Comparison of ENCODE assay signal across 26 cellular contexts in the genomic region with DNA sequence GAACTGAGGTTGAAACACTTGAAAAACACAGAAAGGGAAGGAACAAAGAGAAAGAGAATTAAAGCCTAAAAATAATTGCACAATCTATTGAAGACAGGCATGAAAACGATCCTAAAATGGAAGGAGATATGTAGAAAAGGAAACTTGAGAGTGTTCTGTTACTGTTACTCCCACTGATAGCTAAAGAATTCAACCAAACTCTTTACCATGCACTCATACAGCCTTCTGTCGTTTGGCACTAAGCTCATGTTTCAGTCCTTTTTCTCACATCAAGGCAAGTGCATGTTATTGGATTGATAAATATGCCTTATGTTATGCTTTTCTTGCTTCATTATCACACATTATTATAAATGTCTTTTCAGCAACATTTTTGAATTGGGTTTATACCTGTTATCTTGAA.
"Had no signal": no experiment of that assay in that cellular context is flagged by ENCODE, and none has a peak within 500 bp of the region (broad histone marks: within the 10 kb centered on the region; RNA-seq: fewer than 3 reads in every experiment).

No MANE protein-coding gene starts in this region.

- H3K36me3 Mint-ChIP-seq: memory B cell; naive thymus-derived CD4-positive, alpha-beta T cell; natural killer cell treated with Interleukin-12 subunit alpha and Interleukin-12 subunit beta and Interleukin-15 and Interleukin-18, amount 100 ng/mL, for 72 hours; stimulated activated naive B cell treated with anti-CD40 and anti-IgM and Interleukin-4, amounts not matched to agents 10 μg/mL and 1 μg/mL and 100 μg/mL, for 72 hours had no signal

- FAIRE-seq: keratinocyte, urothelium cell line had no signal

- H3K36me3 ChIP-seq: left ventricle myocardium inferior, ovary, right atrium auricular region, right lobe of liver, suprapubic skin, thoracic aorta, tibial artery, upper lobe of right lung had no signal

- H3K4me2 ChIP-seq: hepatocyte had no signal

- H3K4me1 Mint-ChIP-seq: memory B cell; naive thymus-derived CD4-positive, alpha-beta T cell; stimulated activated naive B cell treated with anti-CD40 and anti-IgM and Interleukin-4, amounts not matched to agents 10 μg/mL and 1 μg/mL and 100 μg/mL, for 72 hours had no signal

- H3K9me3 ChIP-seq: left ventricle myocardium inferior, mucosa of descending colon, ovary, right atrium auricular region, right lobe of liver, suprapubic skin, thoracic aorta, tibial artery, upper lobe of right lung had no signal

- H3K27ac ChIP-seq: hepatocyte, left ventricle myocardium inferior, ovary, right atrium auricular region, right lobe of liver, skin epidermis, suprapubic skin, thoracic aorta, tibial artery, upper lobe of right lung had no signal

- ATAC-seq: left cardiac atrium; mucosa of descending colon; naive thymus-derived CD4-positive, alpha-beta T cell; natural killer cell treated with Interleukin-12 subunit alpha and Interleukin-12 subunit beta and Interleukin-15 and Interleukin-18, amount 100 ng/mL, for 72 hours; right lobe of liver; stimulated activated naive B cell treated with anti-CD40 and anti-IgM and Interleukin-4, amounts not matched to agents 10 μg/mL and 1 μg/mL and 100 μg/mL, for 72 hours; upper lobe of right lung had no signal

- H2AFZ ChIP-seq: hepatocyte had no signal

- H3K27ac Mint-ChIP-seq: memory B cell; naive thymus-derived CD4-positive, alpha-beta T cell; natural killer cell treated with Interleukin-12 subunit alpha and Interleukin-12 subunit beta and Interleukin-15 and Interleukin-18, amount 100 ng/mL, for 72 hours; progenitor cell of endocrine pancreas; stimulated activated naive B cell treated with anti-CD40 and anti-IgM and Interleukin-4, amounts not matched to agents 10 μg/mL and 1 μg/mL and 100 μg/mL, for 72 hours; stimulated activated naive CD8-positive, alpha-beta T cell treated with anti-CD3 and anti-CD28 coated beads, Interleukin-15, Interleukin-2, amounts not matched to agents 100 ng/mL and 50 ng/mL, for 24 hours had no signal

- H3K27me3 Mint-ChIP-seq: memory B cell; naive thymus-derived CD4-positive, alpha-beta T cell; stimulated activated naive B cell treated with anti-CD40 and anti-IgM and Interleukin-4, amounts not matched to agents 10 μg/mL and 1 μg/mL and 100 μg/mL, for 72 hours; stimulated activated naive CD8-positive, alpha-beta T cell treated with anti-CD3 and anti-CD28 coated beads, Interleukin-15, Interleukin-2, amounts not matched to agents 100 ng/mL and 50 ng/mL, for 24 hours had no signal

- H3K4me3 Mint-ChIP-seq: memory B cell; naive thymus-derived CD4-positive, alpha-beta T cell; natural killer cell treated with Interleukin-12 subunit alpha and Interleukin-12 subunit beta and Interleukin-15 and Interleukin-18, amount 100 ng/mL, for 72 hours; stimulated activated naive B cell treated with anti-CD40 and anti-IgM and Interleukin-4, amounts not matched to agents 10 μg/mL and 1 μg/mL and 100 μg/mL, for 72 hours; stimulated activated naive CD8-positive, alpha-beta T cell treated with anti-CD3 and anti-CD28 coated beads, Interleukin-15, Interleukin-2, amounts not matched to agents 100 ng/mL and 50 ng/mL, for 24 hours had no signal

- H3K4me1 ChIP-seq: left ventricle myocardium inferior, right atrium auricular region, right lobe of liver, suprapubic skin, tibial artery, upper lobe of right lung had no signal

- DNase-seq: kidney glomerular epithelial cell; left cardiac atrium; left ventricle myocardium inferior; midbrain; mucosa of descending colon; naive thymus-derived CD4-positive, alpha-beta T cell; ovary; right lobe of liver; stimulated activated CD4-positive, alpha-beta T cell treated with anti-CD3 and anti-CD28 coated beads, Interleukin-12 subunit alpha, Interleukin-12 subunit beta, amount 100 ng/mL, for 4 hours; stimulated activated CD4-positive, alpha-beta T cell treated with anti-CD3 and anti-CD28 coated beads, Interleukin-15, amount 100 ng/mL, for 24 hours; stimulated activated CD4-positive, alpha-beta T cell treated with anti-CD3 and anti-CD28 coated beads, Interleukin-2, amount 100 ng/mL, for 24 hours; stimulated activated CD4-positive, alpha-beta T cell treated with anti-CD3 and anti-CD28 coated beads, Interleukin-4, amount 100 ng/mL, for 1 hour; stimulated activated naive B cell treated with anti-CD40 and anti-IgM and Interleukin-4, amounts not matched to agents 10 μg/mL and 1 μg/mL and 100 μg/mL, for 72 hours; tibial artery; upper lobe of right lung had no signal

- H3K79me2 ChIP-seq: hepatocyte had no signal

- H3K9me3 Mint-ChIP-seq: natural killer cell treated with Interleukin-12 subunit alpha and Interleukin-12 subunit beta and Interleukin-15 and Interleukin-18, amount 100 ng/mL, for 72 hours; stimulated activated naive B cell treated with anti-CD40 and anti-IgM and Interleukin-4, amounts not matched to agents 10 μg/mL and 1 μg/mL and 100 μg/mL, for 72 hours had no signal

- H3K27me3 ChIP-seq: hepatocyte, ovary, right atrium auricular region, right lobe of liver, suprapubic skin, tibial artery, upper lobe of right lung had no signal

- H3K4me3 ChIP-seq: hepatocyte, left ventricle myocardium inferior, mucosa of descending colon, ovary, right atrium auricular region, right lobe of liver, skin epidermis, suprapubic skin, thoracic aorta, tibial artery, upper lobe of right lung had no signal
